In the genomic region with DNA sequence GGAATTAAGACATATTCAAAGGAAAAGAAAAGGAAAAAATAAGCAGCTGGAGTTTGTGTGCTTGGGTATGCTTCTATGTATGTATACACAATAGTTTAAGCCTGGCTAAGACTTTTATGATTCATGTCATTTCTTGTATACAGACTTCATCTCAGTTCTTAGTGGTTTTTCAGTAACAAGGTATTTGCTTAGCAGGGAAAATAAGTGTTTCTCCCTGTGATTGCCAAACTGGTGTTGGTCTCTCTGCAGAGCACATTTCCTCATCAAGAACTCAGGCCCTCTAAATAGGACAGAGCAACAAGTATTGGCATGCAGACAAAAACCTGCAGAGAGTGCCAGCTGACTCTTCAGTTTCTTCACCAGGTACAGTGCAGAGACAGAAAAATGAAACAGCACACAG, we compare ENCODE assay signal across 15 cellular contexts.
DNase-seq lines count a peak whose midpoint lies in the region; ATAC-seq, FAIRE-seq and TF ChIP-seq lines count a peak whose summit lies in the region.
"Had no signal": no experiment of that assay in that cellular context is flagged by ENCODE, and none has a peak within 500 bp of the region (broad histone marks: within the 10 kb centered on the region; RNA-seq: fewer than 3 reads in every experiment).

No MANE protein-coding gene starts in this region.

- in situ Hi-C loops in G401 (cut with HindIII; ENCODE audit: low sequenced_read_pairs): no loop called here

- no peak for TF ChIP-seq POLR2A in GM12891 (IDR thresholded peaks at IDR 0.05; ENCODE audit: low read depth, low read length)

- DNase-seq in G401 (ENCODE audit: low spot score) (peak; percentile 99), NCI-H446 treated with DMSO at 0.1 percent for 48 hours (lab: John Stamatoyannopoulos, UW) (peak; percentile 48), fibroblast of gingiva (ENCODE audit: low read depth) (peak; percentile 50), myocyte (ENCODE audit: low read depth) (peak; percentile 21), GM12891 (ENCODE audit: insufficient read length, low spot score) (no peak)
- no peak for DNase-seq in stimulated activated naive CD8-positive, alpha-beta T cell treated with anti-CD3 and anti-CD28 coated beads, Interleukin-15, amount 100 ng/mL, for 72 hours
- DNase-seq in activated CD8-positive, alpha-beta memory T cell treated with anti-CD3 and anti-CD28 coated beads, Interleukin-2, amount 10 ng/mL, durations not matched to agents 7 days and 5 days: no peak
- no peak for DNase-seq in activated T-cell treated with anti-CD3 and anti-CD28 coated beads, Interleukin-2, amount 50 U/mL, for 48 hours
- DNase-seq: activated CD4-positive, CD25-positive, alpha-beta regulatory T cell; activated naive CD4-positive, alpha-beta T cell treated with anti-CD3 and anti-CD28 coated beads, Interleukin-2, amount 10 ng/mL, durations not matched to agents 7 days and 5 days; effector memory CD4-positive, alpha-beta T cell; islet precursor cell; KBM-7; NCI-H1436; T-cell had no signal

- H3K27ac Mint-ChIP-seq in stimulated activated naive CD8-positive, alpha-beta T cell treated with anti-CD3 and anti-CD28 coated beads, Interleukin-15, amount 100 ng/mL, for 72 hours: no peak overlapping the region
- H3K27ac Mint-ChIP-seq in activated CD8-positive, alpha-beta memory T cell treated with anti-CD3 and anti-CD28 coated beads, Interleukin-2, amount 10 ng/mL, durations not matched to agents 7 days and 5 days: no peak overlapping the region
- H3K27ac Mint-ChIP-seq: activated naive CD4-positive, alpha-beta T cell treated with anti-CD3 and anti-CD28 coated beads, Interleukin-2, amount 10 ng/mL, durations not matched to agents 7 days and 5 days; T-cell had no signal

- CTCF ChIA-PET in activated CD8-positive, alpha-beta memory T cell treated with anti-CD3 and anti-CD28 coated beads, Interleukin-2, amount 10 ng/mL, durations not matched to agents 7 days and 5 days (lab: Charles Lee): no interaction called here

- no peaks in the 10 kb centered on the region for H3K4me1 Mint-ChIP-seq in stimulated activated naive CD8-positive, alpha-beta T cell treated with anti-CD3 and anti-CD28 coated beads, Interleukin-15, amount 100 ng/mL, for 72 hours
- no peaks in the 10 kb centered on the region for H3K4me1 Mint-ChIP-seq in activated CD8-positive, alpha-beta memory T cell treated with anti-CD3 and anti-CD28 coated beads, Interleukin-2, amount 10 ng/mL, durations not matched to agents 7 days and 5 days
- H3K4me1 Mint-ChIP-seq: activated naive CD4-positive, alpha-beta T cell treated with anti-CD3 and anti-CD28 coated beads, Interleukin-2, amount 10 ng/mL, durations not matched to agents 7 days and 5 days; T-cell had no signal

- no peaks in the 10 kb centered on the region for H3K36me3 Mint-ChIP-seq in activated CD8-positive, alpha-beta memory T cell treated with anti-CD3 and anti-CD28 coated beads, Interleukin-2, amount 10 ng/mL, durations not matched to agents 7 days and 5 days
- H3K36me3 Mint-ChIP-seq: activated naive CD4-positive, alpha-beta T cell treated with anti-CD3 and anti-CD28 coated beads, Interleukin-2, amount 10 ng/mL, durations not matched to agents 7 days and 5 days; T-cell had no signal

- no peak overlapping the region for H3K4me3 Mint-ChIP-seq in stimulated activated naive CD8-positive, alpha-beta T cell treated with anti-CD3 and anti-CD28 coated beads, Interleukin-15, amount 100 ng/mL, for 72 hours
- H3K4me3 Mint-ChIP-seq in activated CD8-positive, alpha-beta memory T cell treated with anti-CD3 and anti-CD28 coated beads, Interleukin-2, amount 10 ng/mL, durations not matched to agents 7 days and 5 days: no peak overlapping the region
- H3K4me3 Mint-ChIP-seq: activated naive CD4-positive, alpha-beta T cell treated with anti-CD3 and anti-CD28 coated beads, Interleukin-2, amount 10 ng/mL, durations not matched to agents 7 days and 5 days; T-cell had no signal

- FAIRE-seq in GM12891 (lab: Jason Lieb, UNC): no peak

- no peaks in the 10 kb centered on the region for H3K27me3 Mint-ChIP-seq in stimulated activated naive CD8-positive, alpha-beta T cell treated with anti-CD3 and anti-CD28 coated beads, Interleukin-15, amount 100 ng/mL, for 72 hours
- no peaks in the 10 kb centered on the region for H3K27me3 Mint-ChIP-seq in activated CD8-positive, alpha-beta memory T cell treated with anti-CD3 and anti-CD28 coated beads, Interleukin-2, amount 10 ng/mL, durations not matched to agents 7 days and 5 days
- H3K27me3 Mint-ChIP-seq: activated naive CD4-positive, alpha-beta T cell treated with anti-CD3 and anti-CD28 coated beads, Interleukin-2, amount 10 ng/mL, durations not matched to agents 7 days and 5 days; T-cell had no signal

- H3K9me3 Mint-ChIP-seq in stimulated activated naive CD8-positive, alpha-beta T cell treated with anti-CD3 and anti-CD28 coated beads, Interleukin-15, amount 100 ng/mL, for 72 hours: no peaks in the 10 kb centered on the region
- H3K9me3 Mint-ChIP-seq in activated CD8-positive, alpha-beta memory T cell treated with anti-CD3 and anti-CD28 coated beads, Interleukin-2, amount 10 ng/mL, durations not matched to agents 7 days and 5 days (ENCODE audit: low read depth): peaks cover 5% of the 10 kb centered on the region
- H3K9me3 Mint-ChIP-seq: activated naive CD4-positive, alpha-beta T cell treated with anti-CD3 and anti-CD28 coated beads, Interleukin-2, amount 10 ng/mL, durations not matched to agents 7 days and 5 days had no signal

- no peak for ATAC-seq in stimulated activated naive CD8-positive, alpha-beta T cell treated with anti-CD3 and anti-CD28 coated beads, Interleukin-15, amount 100 ng/mL, for 72 hours
- ATAC-seq in activated CD8-positive, alpha-beta memory T cell treated with anti-CD3 and anti-CD28 coated beads, Interleukin-2, amount 10 ng/mL, durations not matched to agents 7 days and 5 days: no peak
- ATAC-seq: T-cell had no signal

TF ChIP-seq in GM12891, 5 proteins besides CTCF, POLR2A, EP300 and RAD21:
- TF ChIP-seq TAF1 (IDR thresholded peaks at IDR 0.05; ENCODE audit: low read depth, low read length): no peak
- no peak for TF ChIP-seq PAX5 (IDR thresholded peaks at IDR 0.05; ENCODE audit: insufficient read depth, low read length, severe bottlenecking)
- no peak for TF ChIP-seq SPI1 (IDR thresholded peaks at IDR 0.05; ENCODE audit: low read depth, low read length)
- TF ChIP-seq POU2F2 (IDR thresholded peaks at IDR 0.05; ENCODE audit: low read depth, low read length): no peak
- TF ChIP-seq POLR2AphosphoS5 (IDR thresholded peaks at IDR 0.05; ENCODE audit: low read depth, low read length): no peak
TF ChIP-seq in GM12891: peak in this region for 0.

Comparison
In these comparisons a context has a peak if more than half of its experiments do, and no peak if none do; other contexts are left out.
1. DNase-seq: peak in G401 (single experiment), NCI-H446 treated with DMSO at 0.1 percent for 48 hours (single experiment), fibroblast of gingiva (single experiment) and myocyte (single experiment); none in stimulated activated naive CD8-positive, alpha-beta T cell treated with anti-CD3 and anti-CD28 coated beads, Interleukin-15, amount 100 ng/mL, for 72 hours (0 of 2), activated CD8-positive, alpha-beta memory T cell treated with anti-CD3 and anti-CD28 coated beads, Interleukin-2, amount 10 ng/mL, durations not matched to agents 7 days and 5 days (single experiment), GM12891 (single experiment) and activated T-cell treated with anti-CD3 and anti-CD28 coated beads, Interleukin-2, amount 50 U/mL, for 48 hours (0 of 2).